36 cellular contexts compared by ENCODE assay signal in genomic region chr1:209965996-209966395, GRCh38. TPM values are rescaled to one million over a fixed set of nuclear protein-coding genes. Genes with fewer than 3 reads are reported as not detected.
"Had no signal": no experiment of that assay in that cellular context is flagged by ENCODE, and none has a peak within 500 bp of the region (broad histone marks: within the 10 kb centered on the region; RNA-seq: fewer than 3 reads in every experiment).

No MANE protein-coding gene starts in this region.

- H3K9me3 ChIP-seq: adrenal gland, ascending aorta, body of pancreas, breast epithelium had no signal

- FAIRE-seq: astrocyte, bronchial epithelial cell had no signal

- ATAC-seq: activated naive CD4-positive, alpha-beta T cell treated with anti-CD3 and anti-CD28 coated beads, Interleukin-2, amount 50 U/mL, for 72 hours; activated naive CD8-positive, alpha-beta T cell treated with anti-CD3 and anti-CD28 coated beads, Interleukin-2, amount 50 U/mL, for 24 hours; activated T-cell treated with anti-CD3 and anti-CD28 coated beads, Interleukin-2, amount 50 U/mL, for 4 hours; activated T-cell treated with anti-CD3 and anti-CD28 coated beads, Interleukin-2, amount 50 U/mL, for 72 hours; activated T-helper 17 cell treated with anti-CD3 and anti-CD28 coated beads, Interleukin-2, amount 50 U/mL, for 72 hours; body of pancreas had no signal

- H3K27me3 ChIP-seq: adrenal gland, ascending aorta, body of pancreas, brain microvascular endothelial cell, breast epithelium, cardiac muscle cell had no signal

- H3K4me3 ChIP-seq: adrenal gland, ascending aorta, body of pancreas, breast epithelium, cardiac muscle cell had no signal

- H3K36me3 ChIP-seq: adrenal gland, ascending aorta, brain microvascular endothelial cell, breast epithelium, cardiac muscle cell had no signal

- DNase-seq: activated effector memory CD4-positive, alpha-beta T cell treated with anti-CD3 and anti-CD28 coated beads, Interleukin-2, amount 50 U/mL, for 16 hours; activated effector memory CD4-positive, alpha-beta T cell treated with Interleukin-2 at 50 U/mL for 16 hours; activated gamma-delta T cell; activated gamma-delta T cell treated with Interleukin-2 at 50 U/mL for 16 hours; activated naive CD4-positive, alpha-beta T cell; activated naive CD4-positive, alpha-beta T cell treated with anti-CD3 and anti-CD28 coated beads for 36 hours; activated naive CD4-positive, alpha-beta T cell treated with anti-CD3 and anti-CD28 coated beads, Interleukin-2, amount 10 ng/mL, durations not matched to agents 7 days and 5 days; activated naive CD4-positive, alpha-beta T cell treated with anti-CD3 and anti-CD28 coated beads, Interleukin-2, amount 50 U/mL, for 16 hours; activated naive CD4-positive, alpha-beta T cell treated with Interleukin-2 at 50 U/mL for 16 hours; activated naive CD8-positive, alpha-beta T cell treated with anti-CD3 and anti-CD28 coated beads for 36 hours; activated naive CD8-positive, alpha-beta T cell treated with anti-CD3 and anti-CD28 coated beads, Interleukin-2, amount 10 ng/mL, durations not matched to agents 7 days and 5 days; activated naive CD8-positive, alpha-beta T cell treated with anti-CD3 and anti-CD28 coated beads, Interleukin-2, amount 50 U/mL, for 24 hours; activated T-cell treated with anti-CD3 and anti-CD28 coated beads, Interleukin-2, amount 50 U/mL, for 1 hour; activated T-cell treated with anti-CD3 and anti-CD28 coated beads, Interleukin-2, amount 50 U/mL, for 24 hours; activated T-cell treated with anti-CD3 and anti-CD28 coated beads, Interleukin-2, amount 50 U/mL, for 4 hours; activated T-cell treated with anti-CD3 and anti-CD28 coated beads, Interleukin-2, amount 50 U/mL, for 48 hours; activated T-cell treated with anti-CD3 and anti-CD28 coated beads, Interleukin-2, amount 50 U/mL, for 72 hours; adrenal gland; amniotic stem cell; amygdala; anterior cingulate cortex; aorta; body of pancreas; brain microvascular endothelial cell; caudate nucleus; central memory CD4-positive, alpha-beta T cell; cerebellar nuclear complex had no signal

- H3K27ac ChIP-seq: adrenal gland, ascending aorta, body of pancreas, brain microvascular endothelial cell, breast epithelium, cardiac muscle cell had no signal

- H3K4me1 ChIP-seq: adrenal gland, ascending aorta, body of pancreas, breast epithelium had no signal

RNA-seq across cellular contexts. Expression of gene SYT14, which starts 28.0 kb away (rescaled TPM):
- total RNA-seq: activated naive CD4-positive, alpha-beta T cell treated with anti-CD3 and anti-CD28 coated beads for 36 hours; activated naive CD4-positive, alpha-beta T cell treated with anti-CD3 and anti-CD28 coated beads, Interleukin-2, amount 50 U/mL, for 72 hours; activated naive CD8-positive, alpha-beta T cell treated with anti-CD3 and anti-CD28 coated beads for 36 hours; activated naive CD8-positive, alpha-beta T cell treated with anti-CD3 and anti-CD28 coated beads, Interleukin-2, amount 10 ng/mL, durations not matched to agents 7 days and 5 days; activated T-cell treated with anti-CD3 and anti-CD28 coated beads, Interleukin-2, amount 50 U/mL, for 4 hours; activated T-cell treated with anti-CD3 and anti-CD28 coated beads, Interleukin-2, amount 50 U/mL, for 72 hours; activated T-helper 1 cell treated with anti-CD3 and anti-CD28 coated beads, Interleukin-12 subunit alpha, Interleukin-12 subunit beta, Interleukin-2, Interleukin-4 antibody, amounts not matched to agents 30 ng/mL and 10 ng/mL and 1 ng/mL, durations not matched to agents 14 hours and 24 hours and 36 hours; activated T-helper 17 cell treated with anti-CD3 and anti-CD28 coated beads, Interleukin-2, amount 50 U/mL, for 72 hours; activated T-helper 2 cell treated with anti-CD3 and anti-CD28 coated beads, Interferon-gamma antibody, Interleukin-2, Interleukin-4, amounts not matched to agents 10 μg/mL and 5 μg/mL and 100 μg/mL, durations not matched to agents 14 hours and 24 hours and 36 hours; aorta; ascending aorta; bronchial epithelial cell had no signal
